ENCODE assay signal across 15 cellular contexts in the genomic region with DNA sequence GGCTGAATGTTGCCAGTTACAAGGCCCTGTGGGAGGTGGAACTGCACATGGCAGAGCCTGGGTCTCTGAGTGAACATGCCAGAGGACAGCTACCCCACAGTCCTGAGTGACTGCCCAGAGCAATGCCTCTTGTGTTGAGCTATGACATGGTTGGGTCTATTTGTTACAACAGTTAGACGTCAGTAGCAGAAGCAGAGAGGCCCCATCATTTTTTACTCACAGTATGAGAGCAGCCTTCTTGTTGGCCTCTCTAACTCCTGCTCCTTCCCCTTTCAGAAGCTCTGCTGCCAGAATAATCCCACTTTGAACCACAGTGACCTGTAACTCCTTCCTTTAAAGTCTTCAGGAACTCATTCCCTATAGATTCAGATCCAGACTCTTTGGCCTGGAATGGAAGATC. TPM values are rescaled to one million over a fixed set of nuclear protein-coding genes. Genes with fewer than 3 reads are reported as not detected.
DNase-seq lines count a peak whose midpoint lies in the region; ATAC-seq and TF ChIP-seq lines count a peak whose summit lies in the region.
"Had no signal": no experiment of that assay in that cellular context is flagged by ENCODE, and none has a peak within 500 bp of the region (broad histone marks: within the 10 kb centered on the region; RNA-seq: fewer than 3 reads in every experiment).

No MANE protein-coding gene starts in this region.

- H3K4me1 Mint-ChIP-seq in activated CD8-positive, alpha-beta T cell treated with anti-CD3 and anti-CD28 coated beads for 36 hours (ENCODE audit: low read depth), result peaks cover 15% of the 10 kb centered on the region
- H3K4me1 Mint-ChIP-seq in activated CD8-positive, alpha-beta T cell treated with anti-CD3 and anti-CD28 coated beads, Interleukin-2, amount 10 ng/mL, durations not matched to agents 7 days and 5 days (ENCODE audit: low read depth), result peaks cover 14% of the 10 kb centered on the region
- H3K4me1 Mint-ChIP-seq in activated naive CD8-positive, alpha-beta T cell treated with anti-CD3 and anti-CD28 coated beads, Interleukin-2, amount 10 ng/mL, durations not matched to agents 7 days and 5 days, result peaks cover 11% of the 10 kb centered on the region
- no peaks in the 10 kb centered on the region for H3K4me1 Mint-ChIP-seq in osteocyte (ENCODE audit: unreplicated experiment)

- H3K36me3 Mint-ChIP-seq in activated CD8-positive, alpha-beta T cell treated with anti-CD3 and anti-CD28 coated beads for 36 hours (ENCODE audit: low read depth), result no peaks in the 10 kb centered on the region
- no peaks in the 10 kb centered on the region for H3K36me3 Mint-ChIP-seq in activated CD8-positive, alpha-beta T cell treated with anti-CD3 and anti-CD28 coated beads, Interleukin-2, amount 10 ng/mL, durations not matched to agents 7 days and 5 days (ENCODE audit: low read depth)
- no peaks in the 10 kb centered on the region for H3K36me3 Mint-ChIP-seq in activated naive CD8-positive, alpha-beta T cell treated with anti-CD3 and anti-CD28 coated beads, Interleukin-2, amount 10 ng/mL, durations not matched to agents 7 days and 5 days
- no peaks in the 10 kb centered on the region for H3K36me3 Mint-ChIP-seq in osteocyte (ENCODE audit: unreplicated experiment)

- peak; percentile 22 for ATAC-seq in activated CD8-positive, alpha-beta T cell treated with anti-CD3 and anti-CD28 coated beads for 36 hours
- ATAC-seq in activated CD8-positive, alpha-beta T cell treated with anti-CD3 and anti-CD28 coated beads, Interleukin-2, amount 10 ng/mL, durations not matched to agents 7 days and 5 days, result no peak
- no peak for ATAC-seq in activated naive CD8-positive, alpha-beta T cell treated with anti-CD3 and anti-CD28 coated beads, Interleukin-2, amount 10 ng/mL, durations not matched to agents 7 days and 5 days (ENCODE audit: low read depth)
- ATAC-seq in GM21576 (IDR thresholded peaks at IDR 0.05; ENCODE audit: unreplicated experiment), result no peak
- ATAC-seq: K562 had no signal

- TF ChIP-seq CTCF in activated CD8-positive, alpha-beta T cell treated with anti-CD3 and anti-CD28 coated beads for 36 hours (IDR thresholded peaks at IDR 0.05), result no peak
- TF ChIP-seq CTCF in osteocyte (IDR thresholded peaks at IDR 0.05) (no peak), left ventricle myocardium inferior (IDR thresholded peaks at IDR 0.05; ENCODE audit: borderline replicate concordance) (no peak)

- no peaks in the 10 kb centered on the region for H3K27me3 ChIP-seq in left ventricle myocardium inferior (ENCODE audit: low read depth)

- intact Hi-C loops in activated CD8-positive, alpha-beta T cell treated with anti-CD3 and anti-CD28 coated beads for 36 hours (cut with micrococcal nuclease), result no loop called here
- intact Hi-C loops in left ventricle myocardium inferior (cut with micrococcal nuclease), result no loop called here

- POLR2A ChIA-PET in activated CD8-positive, alpha-beta T cell treated with anti-CD3 and anti-CD28 coated beads for 36 hours (lab: Charles Lee), result no interaction called here
- POLR2A ChIA-PET in activated CD8-positive, alpha-beta T cell treated with anti-CD3 and anti-CD28 coated beads, Interleukin-2, amount 10 ng/mL, durations not matched to agents 7 days and 5 days (lab: Charles Lee), result no interaction called here
- POLR2A ChIA-PET in activated naive CD8-positive, alpha-beta T cell treated with anti-CD3 and anti-CD28 coated beads, Interleukin-2, amount 10 ng/mL, durations not matched to agents 7 days and 5 days (lab: Charles Lee), result no interaction called here

- peaks cover 10% of the 10 kb centered on the region for H3K9me3 Mint-ChIP-seq in activated CD8-positive, alpha-beta T cell treated with anti-CD3 and anti-CD28 coated beads for 36 hours
- peaks cover 4% of the 10 kb centered on the region for H3K9me3 Mint-ChIP-seq in activated CD8-positive, alpha-beta T cell treated with anti-CD3 and anti-CD28 coated beads, Interleukin-2, amount 10 ng/mL, durations not matched to agents 7 days and 5 days (ENCODE audit: insufficient read depth)
- H3K9me3 Mint-ChIP-seq in activated naive CD8-positive, alpha-beta T cell treated with anti-CD3 and anti-CD28 coated beads, Interleukin-2, amount 10 ng/mL, durations not matched to agents 7 days and 5 days, result peaks cover 19% of the 10 kb centered on the region
- H3K9me3 Mint-ChIP-seq in osteocyte (ENCODE audit: unreplicated experiment), result peaks cover 4% of the 10 kb centered on the region

- H3K9me3 ChIP-seq in left ventricle myocardium inferior (replicated peaks), result peaks cover 20% of the 10 kb centered on the region

- H3K4me3 ChIP-seq in left ventricle myocardium inferior, result no peak overlapping the region
- H3K4me3 ChIP-seq: K562, thoracic aorta had no signal

- no peak for DNase-seq in activated CD8-positive, alpha-beta T cell treated with anti-CD3 and anti-CD28 coated beads for 36 hours
- no peak for DNase-seq in activated CD8-positive, alpha-beta T cell treated with anti-CD3 and anti-CD28 coated beads, Interleukin-2, amount 10 ng/mL, durations not matched to agents 7 days and 5 days
- peak; percentile 76 for DNase-seq in MV-4-11 (lab: John Stamatoyannopoulos, UW)
- no peak for DNase-seq in activated naive CD8-positive, alpha-beta T cell treated with anti-CD3 and anti-CD28 coated beads, Interleukin-2, amount 10 ng/mL, durations not matched to agents 7 days and 5 days
- no peak for DNase-seq in osteocyte (ENCODE audit: extremely low spot score, unreplicated experiment)
- no peak for DNase-seq in KG1 (lab: John Stamatoyannopoulos, UW)
- DNase-seq in left ventricle myocardium inferior, result no peak
- DNase-seq: H7, islet precursor cell, NCI-H2081, NCI-H748 treated with DMSO at 0.1 percent for 48 hours, SHP77 treated with DMSO at 0.1 percent for 48 hours had no signal

- CTCF ChIA-PET in activated CD8-positive, alpha-beta T cell treated with anti-CD3 and anti-CD28 coated beads for 36 hours (lab: Charles Lee), result interaction anchor here (1.0 kb wide), 1 partner anchor 31 kb away, joined by 3 read pairs; the partner anchor contains the start of gene NRP1
- CTCF ChIA-PET in activated CD8-positive, alpha-beta T cell treated with anti-CD3 and anti-CD28 coated beads, Interleukin-2, amount 10 ng/mL, durations not matched to agents 7 days and 5 days (lab: Charles Lee), result no interaction called here

- no peaks in the 10 kb centered on the region for H3K36me3 ChIP-seq in left ventricle myocardium inferior
- H3K36me3 ChIP-seq: thoracic aorta had no signal

- peak overlapping the region; percentile 87 for H3K27ac Mint-ChIP-seq in activated CD8-positive, alpha-beta T cell treated with anti-CD3 and anti-CD28 coated beads for 36 hours
- H3K27ac Mint-ChIP-seq in activated CD8-positive, alpha-beta T cell treated with anti-CD3 and anti-CD28 coated beads, Interleukin-2, amount 10 ng/mL, durations not matched to agents 7 days and 5 days, result no peak overlapping the region
- peak overlapping the region; percentile 40 for H3K27ac Mint-ChIP-seq in activated naive CD8-positive, alpha-beta T cell treated with anti-CD3 and anti-CD28 coated beads, Interleukin-2, amount 10 ng/mL, durations not matched to agents 7 days and 5 days
- H3K27ac Mint-ChIP-seq in osteocyte (ENCODE audit: unreplicated experiment), result peak overlapping the region; percentile 10

- no peak overlapping the region for H3K27ac ChIP-seq in left ventricle myocardium inferior (replicated peaks)

- peaks cover 21% of the 10 kb centered on the region for H3K27me3 Mint-ChIP-seq in activated CD8-positive, alpha-beta T cell treated with anti-CD3 and anti-CD28 coated beads for 36 hours
- H3K27me3 Mint-ChIP-seq in activated CD8-positive, alpha-beta T cell treated with anti-CD3 and anti-CD28 coated beads, Interleukin-2, amount 10 ng/mL, durations not matched to agents 7 days and 5 days (ENCODE audit: low read depth), result peaks cover 2% of the 10 kb centered on the region
- H3K27me3 Mint-ChIP-seq in activated naive CD8-positive, alpha-beta T cell treated with anti-CD3 and anti-CD28 coated beads, Interleukin-2, amount 10 ng/mL, durations not matched to agents 7 days and 5 days, result peaks cover 2% of the 10 kb centered on the region
- no peaks in the 10 kb centered on the region for H3K27me3 Mint-ChIP-seq in osteocyte (ENCODE audit: unreplicated experiment)

- H3K4me3 Mint-ChIP-seq in activated CD8-positive, alpha-beta T cell treated with anti-CD3 and anti-CD28 coated beads for 36 hours, result no peak overlapping the region
- no peak overlapping the region for H3K4me3 Mint-ChIP-seq in activated CD8-positive, alpha-beta T cell treated with anti-CD3 and anti-CD28 coated beads, Interleukin-2, amount 10 ng/mL, durations not matched to agents 7 days and 5 days
- no peak overlapping the region for H3K4me3 Mint-ChIP-seq in activated naive CD8-positive, alpha-beta T cell treated with anti-CD3 and anti-CD28 coated beads, Interleukin-2, amount 10 ng/mL, durations not matched to agents 7 days and 5 days
- no peak overlapping the region for H3K4me3 Mint-ChIP-seq in osteocyte (ENCODE audit: unreplicated experiment)

- H3K4me1 ChIP-seq in left ventricle myocardium inferior, result no peaks in the 10 kb centered on the region

RNA-seq across cellular contexts. Expression of gene NRP1, which starts 30.8 kb away (rescaled TPM):
- under 1 TPM; 0.22 to 0.79 TPM for total RNA-seq in activated CD8-positive, alpha-beta T cell treated with anti-CD3 and anti-CD28 coated beads for 36 hours
- under 1 TPM; 0.11 to 0.23 TPM for total RNA-seq in activated CD8-positive, alpha-beta T cell treated with anti-CD3 and anti-CD28 coated beads, Interleukin-2, amount 10 ng/mL, durations not matched to agents 7 days and 5 days
- total RNA-seq in activated naive CD8-positive, alpha-beta T cell treated with anti-CD3 and anti-CD28 coated beads, Interleukin-2, amount 10 ng/mL, durations not matched to agents 7 days and 5 days, result 1 to 10 TPM; 1.6 to 1.7 TPM
- total RNA-seq in osteocyte, result 208 and 222 TPM in 2 replicates
- 168 TPM for total RNA-seq in left ventricle myocardium inferior

Comparison
In these comparisons a context has a peak if more than half of its experiments do, and no peak if none do; other contexts are left out.
1. RNA of gene NRP1, which starts 30.8 kb away (total RNA-seq): 208 to 222 TPM in osteocyte and 168 TPM in left ventricle myocardium inferior (single experiment); 1.6 to 1.7 TPM in activated naive CD8-positive, alpha-beta T cell treated with anti-CD3 and anti-CD28 coated beads, Interleukin-2, amount 10 ng/mL, durations not matched to agents 7 days and 5 days, 0.22 to 0.79 TPM in activated CD8-positive, alpha-beta T cell treated with anti-CD3 and anti-CD28 coated beads for 36 hours and 0.11 to 0.23 TPM in activated CD8-positive, alpha-beta T cell treated with anti-CD3 and anti-CD28 coated beads, Interleukin-2, amount 10 ng/mL, durations not matched to agents 7 days and 5 days; every median in the first group is over 10 times any median in the second.